ENCODE assay signal across 9 cellular contexts in the genomic region with DNA sequence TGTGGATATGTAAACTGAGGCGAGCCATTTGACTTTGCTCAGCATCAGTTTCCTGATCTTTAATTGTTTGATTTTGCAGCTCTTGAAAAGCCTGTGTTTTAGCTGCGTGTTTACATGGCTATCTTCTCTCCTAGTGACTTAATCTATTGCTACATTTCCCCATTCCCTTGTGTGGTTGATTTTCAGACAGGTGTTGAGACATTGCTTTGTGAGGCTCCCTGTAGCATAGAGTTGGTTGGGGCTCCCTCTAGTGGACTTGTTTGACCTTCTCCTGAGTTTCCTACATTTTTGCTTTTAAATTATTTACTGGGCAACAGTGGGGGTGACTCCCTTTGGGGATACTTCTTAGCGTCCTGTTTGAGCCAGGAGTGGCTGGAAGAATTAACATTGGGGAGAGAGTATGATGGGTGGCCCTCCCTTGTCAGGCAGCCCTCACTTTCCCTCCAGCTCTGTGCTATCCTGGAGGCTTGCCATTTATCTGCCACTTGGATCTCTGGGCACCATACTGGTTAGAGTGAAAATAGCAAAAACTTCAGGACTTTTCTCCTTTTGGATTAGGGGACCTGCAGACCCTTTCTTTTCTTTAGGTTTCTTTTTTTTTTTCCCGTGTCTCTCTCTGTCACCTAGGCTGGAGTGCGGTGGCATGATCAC. TPM values are rescaled to one million over a fixed set of nuclear protein-coding genes. Genes with fewer than 3 reads are reported as not detected.
DNase-seq lines count a peak whose midpoint lies in the region; TF ChIP-seq lines count a peak whose summit lies in the region.
"Had no signal": no experiment of that assay in that cellular context is flagged by ENCODE, and none has a peak within 500 bp of the region (broad histone marks: within the 10 kb centered on the region; RNA-seq: fewer than 3 reads in every experiment).

No MANE protein-coding gene starts in this region.

- no peak overlapping the region for H2AK5ac ChIP-seq in neuronal stem cell (ENCODE audit: low read depth, low read length)

- 0 out of 2 replicates have a peak overlapping the region, but pooled peaks have one; percentile 19 for H2AFZ ChIP-seq in MM.1S (ENCODE audit: low read length)
- H2AFZ ChIP-seq in neuronal stem cell (ENCODE audit: low read length), result no peak overlapping the region

- H3K4me3 ChIP-seq in MM.1S (ENCODE audit: low read length) (no peak overlapping the region), fibroblast of the aortic adventitia (ENCODE audit: low read depth, low read length) (no peak overlapping the region), neuronal stem cell (ENCODE audit: low read length in 2 of 2) (no peak overlapping the region), tibial nerve (no peak overlapping the region)

- no peaks in the 10 kb centered on the region for H3F3A ChIP-seq in MM.1S (ENCODE audit: insufficient read depth, low read length)

- no peak overlapping the region for H3K4ac ChIP-seq in neuronal stem cell (ENCODE audit: low read length)

- H3K9me2 ChIP-seq in MM.1S (replicated peaks; ENCODE audit: insufficient read depth, low read length), result no peaks in the 10 kb centered on the region

- H3K9me3 ChIP-seq in MM.1S (replicated peaks; ENCODE audit: insufficient read depth, low read length) (no peaks in the 10 kb centered on the region), neuronal stem cell (replicated peaks in 1 of 2; ENCODE audit: control insufficient read depth in 2 of 2, insufficient read depth in 1 of 2, low read depth in 1 of 2, low read length in 2 of 2) (no peaks in the 10 kb centered on the region), tibial nerve (no peaks in the 10 kb centered on the region)

- no peak overlapping the region for H2BK120ac ChIP-seq in neuronal stem cell (ENCODE audit: low read depth, low read length)

- H3K14ac ChIP-seq in neuronal stem cell (ENCODE audit: low read length), result no peak overlapping the region

- TF ChIP-seq CTCF in MM.1S (IDR thresholded peaks at IDR 0.05; ENCODE audit: low read length) (peak; percentile 90), fibroblast of the aortic adventitia (IDR thresholded peaks at IDR 0.05; ENCODE audit: insufficient read depth, low read length) (peak; percentile 81), tibial nerve (IDR thresholded peaks at IDR 0.05) (peak; percentile 70 to 81 (median 75))

- H3K4me2 ChIP-seq in MM.1S (ENCODE audit: low read depth, low read length) (no peak overlapping the region), neuronal stem cell (ENCODE audit: insufficient read depth, low read length, poor library complexity, severe bottlenecking) (no peak overlapping the region)

- no CpG with 5 or more reads among the region's 5 CpGs for WGBS in neuronal stem cell (ENCODE audit: extremely low coverage in 2 of 2, insufficient read length in 2 of 2, insufficient replicate concordance in 1 of 2), 2 donors
- 45 to 47% methylated on average over 5 of the region's 5 CpGs for WGBS in tibial nerve, 2 donors

- H3K18ac ChIP-seq in neuronal stem cell (ENCODE audit: low read length), result no peak overlapping the region

- no peak for TF ChIP-seq POLR2A in tibial nerve (IDR thresholded peaks at IDR 0.05)

- H4K20me1 ChIP-seq in MM.1S (ENCODE audit: insufficient read depth, low read length), result no peaks in the 10 kb centered on the region

- H4K8ac ChIP-seq in neuronal stem cell (ENCODE audit: low read depth, low read length), result no peak overlapping the region

- H2BK12ac ChIP-seq in neuronal stem cell (ENCODE audit: low read length), result no peak overlapping the region

- no peaks in the 10 kb centered on the region for H3K36me3 ChIP-seq in MM.1S (replicated peaks; ENCODE audit: insufficient read depth, low read length)
- H3K36me3 ChIP-seq in neuronal stem cell (replicated peaks in 1 of 2; ENCODE audit: control insufficient read depth in 2 of 2, insufficient read depth in 2 of 2, low read length in 2 of 2), result no peaks in the 10 kb centered on the region
- H3K36me3 ChIP-seq in tibial nerve, result no peaks in the 10 kb centered on the region

- H3K9ac ChIP-seq in MM.1S (ENCODE audit: low read length) (no peak overlapping the region), neuronal stem cell (ENCODE audit: low read depth, low read length, poor library complexity) (no peak overlapping the region)

- H3K27ac ChIP-seq in MM.1S (ENCODE audit: low read length) (no peak overlapping the region), neuronal stem cell (replicated peaks; ENCODE audit: low read length) (no peak overlapping the region), tibial nerve (no peak overlapping the region)

- H3K27me3 ChIP-seq in MM.1S (replicated peaks; ENCODE audit: insufficient read depth, low read length) (no peaks in the 10 kb centered on the region), neuronal stem cell (ENCODE audit: control insufficient read depth in 3 of 3, insufficient read depth in 3 of 3, low read depth in 1 of 3, low read length in 3 of 3) (peaks cover 0 to 17% (median 0%) of the 10 kb centered on the region in 3 experiments), tibial nerve (no peaks in the 10 kb centered on the region)

- H3K4me1 ChIP-seq in MM.1S (ENCODE audit: low read length) (peaks cover 4% of the 10 kb centered on the region), neuronal stem cell (ENCODE audit: control insufficient read depth in 2 of 2, insufficient read depth in 1 of 2, low read depth in 1 of 2, low read length in 2 of 2) (no peaks in the 10 kb centered on the region), tibial nerve (peaks cover 0 to 4% (median 0%) of the 10 kb centered on the region in 4 donors)

- no peak overlapping the region for H4K91ac ChIP-seq in neuronal stem cell (ENCODE audit: low read depth, low read length, poor library complexity)

- H3K23ac ChIP-seq in neuronal stem cell (ENCODE audit: low read depth, low read length, poor library complexity), result no peak overlapping the region

- H3K79me1 ChIP-seq in neuronal stem cell (ENCODE audit: low read depth, low read length), result no peaks in the 10 kb centered on the region

- no peak overlapping the region for H2BK15ac ChIP-seq in neuronal stem cell (ENCODE audit: low read length)

- no peaks in the 10 kb centered on the region for H3K79me2 ChIP-seq in MM.1S (ENCODE audit: low read length)

- TF ChIP-seq EP300 in tibial nerve (IDR thresholded peaks at IDR 0.05), result peak in 1 of 2 donors; percentile 42

- no peak overlapping the region for H2BK5ac ChIP-seq in neuronal stem cell (ENCODE audit: low read length)

- peak; percentile 83 for DNase-seq in AG08396 (ENCODE audit: low spot score)
- DNase-seq in GM19240 (ENCODE audit: insufficient read length, low spot score), result peak; percentile 79
- DNase-seq in MM.1S, result peak; percentile 86
- DNase-seq in RPMI7951 (ENCODE audit: low read depth), result peak; percentile 72
- DNase-seq in activated T-helper 1 cell treated with Interleukin-2 at 50 U/mL for 16 hours (ENCODE audit: low read depth), result peak; percentile 41
- DNase-seq in fibroblast of the aortic adventitia (ENCODE audit: low read depth), result peak; percentile 90
- peak; percentile 79 for DNase-seq in neuronal stem cell (ENCODE audit: low spot score)
- peak in 1 of 2 donors; percentile 87 for DNase-seq in tibial nerve (ENCODE audit: low spot score in 2 of 2)

RNA-seq across cellular contexts. Expression of a gene that starts 9.2 kb away (rescaled TPM):
- 12.7 and 14.1 TPM in 2 replicates for total RNA-seq in RPMI7951 (2014; rRNA removed; shearing (Covaris generic))
- total RNA-seq in fibroblast of the aortic adventitia (ENCODE audit: low replicate concordance), result 4.0 and 11.4 TPM in 2 replicates
- 10.7 TPM for polyA plus RNA-seq in neuronal stem cell (2013, experiment 1 of 2)
- polyA plus RNA-seq in neuronal stem cell (2013, experiment 2 of 2), result 11.0 TPM
- total RNA-seq in tibial nerve, result 10 to 100 TPM; 14.2 to 19.2 (median 16.0) TPM

RNA-seq across cellular contexts. Expression of a gene that starts 11.7 kb away (rescaled TPM):
- not detected in 2 replicates for total RNA-seq in RPMI7951 (2014; rRNA removed; shearing (Covaris generic))
- total RNA-seq in fibroblast of the aortic adventitia (ENCODE audit: low replicate concordance) (not detected in 2 replicates), tibial nerve (under 1 TPM in 1 of 4 donors, not detected in 3; 0.30 TPM)
- not detected for polyA plus RNA-seq in neuronal stem cell (2013, experiment 1 of 2)
- 0.08 TPM for polyA plus RNA-seq in neuronal stem cell (2013, experiment 2 of 2)

RNA-seq across cellular contexts. Expression of a gene that starts 28.4 kb away (rescaled TPM):
- total RNA-seq in RPMI7951 (2014; rRNA removed; shearing (Covaris generic)), result 4.9 and 5.6 TPM in 2 replicates
- total RNA-seq in fibroblast of the aortic adventitia (ENCODE audit: low replicate concordance) (16.5 and 18.3 TPM in 2 replicates), tibial nerve (10 to 100 TPM; 16.0 to 27.7 (median 20.5) TPM)
- 13.2 TPM for polyA plus RNA-seq in neuronal stem cell (2013, experiment 1 of 2)
- polyA plus RNA-seq in neuronal stem cell (2013, experiment 2 of 2), result 12.7 TPM

RNA-seq across cellular contexts. Expression of a gene that starts 48.1 kb away (rescaled TPM):
- total RNA-seq in RPMI7951 (2014; rRNA removed; shearing (Covaris generic)), result 0.20 and 0.24 TPM in 2 replicates
- total RNA-seq in fibroblast of the aortic adventitia (ENCODE audit: low replicate concordance), result 0.08 TPM in 1 of 2 replicates, not detected in the other
- polyA plus RNA-seq in neuronal stem cell (2013, experiment 1 of 2), result 0.31 TPM
- polyA plus RNA-seq in neuronal stem cell (2013, experiment 2 of 2), result 0.36 TPM
- under 1 TPM in 2 of 4 donors, not detected in 2; under 0.01 to 0.30 TPM for total RNA-seq in tibial nerve
- total RNA-seq: subcutaneous adipose tissue had no signal
